ENCODE assay signal across 17 cellular contexts in the genomic region with DNA sequence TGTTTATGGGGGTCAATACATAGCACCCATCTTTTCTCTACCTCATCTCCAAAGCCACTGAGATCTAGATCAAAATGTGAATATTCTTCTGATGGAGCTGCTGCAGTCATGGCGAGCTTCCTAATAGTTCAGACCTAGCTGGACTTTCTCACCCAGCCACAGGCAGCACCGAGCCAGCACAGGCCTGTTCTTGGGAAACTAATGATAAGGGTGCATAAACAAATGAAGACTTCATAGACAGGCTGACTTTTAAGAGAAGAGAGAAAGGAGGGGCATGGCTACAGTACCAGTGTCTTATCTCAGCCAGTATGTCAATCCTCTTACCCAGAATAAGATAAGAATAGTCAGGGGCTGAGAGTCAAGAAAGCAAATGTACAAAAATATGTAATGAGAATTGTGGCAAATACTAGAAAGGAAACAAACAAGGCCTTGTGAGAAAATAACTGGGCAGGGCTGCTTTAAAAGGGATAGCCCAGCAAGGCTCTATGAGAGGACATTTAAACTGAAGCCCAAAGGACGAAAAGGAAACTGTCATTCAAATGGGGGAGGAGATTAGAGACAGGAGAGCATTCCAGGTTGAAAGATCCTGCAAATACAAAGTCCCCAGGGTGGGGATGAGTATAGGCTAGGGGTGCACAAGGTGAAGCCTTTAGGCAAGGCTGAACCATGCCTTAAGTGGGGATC. TPM values are rescaled to one million over a fixed set of nuclear protein-coding genes. Genes with fewer than 3 reads are reported as not detected.
DNase-seq lines count a peak whose midpoint lies in the region; ATAC-seq and TF ChIP-seq lines count a peak whose summit lies in the region.
"Had no signal": no experiment of that assay in that cellular context is flagged by ENCODE, and none has a peak within 500 bp of the region (broad histone marks: within the 10 kb centered on the region; RNA-seq: fewer than 3 reads in every experiment).

No MANE protein-coding gene starts in this region.

- no peak overlapping the region for H2BK15ac ChIP-seq in neuronal stem cell (ENCODE audit: low read length)

- no peaks in the 10 kb centered on the region for H4K20me1 ChIP-seq in Karpas-422 (ENCODE audit: insufficient read depth, low read depth, low read length)

- intact Hi-C loops in right cardiac atrium (cut with DNase I): no loop called here

- DNase-seq in Karpas-422: no peak
- DNase-seq in choroid plexus epithelial cell (ENCODE audit: low read depth): peak; percentile 56
- peak; percentile 72 to 92 (median 86) for DNase-seq in right cardiac atrium
- no peak for DNase-seq in neuronal stem cell (ENCODE audit: low spot score)
- DNase-seq in activated naive CD4-positive, alpha-beta T cell treated with anti-CD3 and anti-CD28 coated beads, Interleukin-2, amount 50 U/mL, for 16 hours: no peak
- no peak for DNase-seq in NCI-H187 treated with DMSO at 0.1 percent for 48 hours (lab: John Stamatoyannopoulos, UW)
- DNase-seq: activated naive CD8-positive, alpha-beta T cell treated with anti-CD3 and anti-CD28 coated beads, Interleukin-2, amount 10 ng/mL, durations not matched to agents 7 days and 5 days; C1 segment of cervical spinal cord; central memory CD4-positive, alpha-beta T cell; NCI-H1105 treated with DMSO at 0.1 percent for 48 hours; NCI-H2107; NCI-H524 treated with DMSO at 0.1 percent for 48 hours; stimulated activated naive B cell treated with anti-CD40 and anti-IgM and Interleukin-4, amounts not matched to agents 10 μg/mL and 1 μg/mL and 100 μg/mL, for 72 hours; SW 1271 had no signal

- H2AFZ ChIP-seq in Karpas-422 (ENCODE audit: low read length) (peak overlapping the region; percentile 57; the same call in 1 of the 2 replicates), neuronal stem cell (ENCODE audit: low read length) (peak overlapping the region; percentile 28)

- H3K18ac ChIP-seq in neuronal stem cell (ENCODE audit: low read length): no peak overlapping the region

- no peak overlapping the region for H4K91ac ChIP-seq in neuronal stem cell (ENCODE audit: low read depth, low read length, poor library complexity)

- H3K9me3 ChIP-seq in Karpas-422 (ENCODE audit: low read length) (no peaks in the 10 kb centered on the region), right cardiac atrium (ENCODE audit: control insufficient read depth, low read length) (no peaks in the 10 kb centered on the region), neuronal stem cell (replicated peaks in 1 of 2; ENCODE audit: control insufficient read depth in 2 of 2, insufficient read depth in 1 of 2, low read depth in 1 of 2, low read length in 2 of 2) (no peaks in the 10 kb centered on the region)
- H3K9me3 ChIP-seq: thoracic aorta had no signal

- no peak for TF ChIP-seq CTCF in choroid plexus epithelial cell (conservative IDR thresholded peaks at IDR 0.05; ENCODE audit: low read depth, low read length)

- H3K4me1 ChIP-seq in Karpas-422 (ENCODE audit: low read length): peaks cover 7% of the 10 kb centered on the region
- H3K4me1 ChIP-seq in right cardiac atrium (ENCODE audit: control insufficient read depth, insufficient read depth, low read length): no peaks in the 10 kb centered on the region
- H3K4me1 ChIP-seq in neuronal stem cell (ENCODE audit: control insufficient read depth in 2 of 2, insufficient read depth in 1 of 2, low read depth in 1 of 2, low read length in 2 of 2): no peaks in the 10 kb centered on the region

- no peak overlapping the region for H3K4ac ChIP-seq in neuronal stem cell (ENCODE audit: low read length)

- H3K27ac ChIP-seq in Karpas-422 (ENCODE audit: low read length): no peak overlapping the region
- peak overlapping the region; percentile 63 for H3K27ac ChIP-seq in right cardiac atrium (ENCODE audit: low read length)
- no peak overlapping the region for H3K27ac ChIP-seq in neuronal stem cell (replicated peaks; ENCODE audit: low read length)
- H3K27ac ChIP-seq: thoracic aorta had no signal

- no peak overlapping the region for H3K14ac ChIP-seq in neuronal stem cell (ENCODE audit: low read length)

- H3K9ac ChIP-seq in Karpas-422 (ENCODE audit: low read length) (no peak overlapping the region), neuronal stem cell (ENCODE audit: low read depth, low read length, poor library complexity) (no peak overlapping the region)

- no peak overlapping the region for H4K8ac ChIP-seq in neuronal stem cell (ENCODE audit: low read depth, low read length)

- H3K4me3 ChIP-seq in Karpas-422 (ENCODE audit: low read length) (no peak overlapping the region), choroid plexus epithelial cell (ENCODE audit: low read depth, low read length) (no peak overlapping the region), right cardiac atrium (ENCODE audit: low read length) (no peak overlapping the region), neuronal stem cell (ENCODE audit: low read length in 2 of 2) (no peak overlapping the region)
- H3K4me3 ChIP-seq: thoracic aorta had no signal

- H2BK12ac ChIP-seq in neuronal stem cell (ENCODE audit: low read length): no peak overlapping the region

- H2BK120ac ChIP-seq in neuronal stem cell (ENCODE audit: low read depth, low read length): no peak overlapping the region

- no peak overlapping the region for H2AK5ac ChIP-seq in neuronal stem cell (ENCODE audit: low read depth, low read length)

- no peaks in the 10 kb centered on the region for H3K79me1 ChIP-seq in neuronal stem cell (ENCODE audit: low read depth, low read length)

- WGBS in right cardiac atrium: 15% methylated on average over 3 of the region's 3 CpGs
- WGBS in neuronal stem cell (ENCODE audit: extremely low coverage in 2 of 2, insufficient read length in 2 of 2, insufficient replicate concordance in 1 of 2), 2 donors: no CpG with 5 or more reads among the region's 3 CpGs

- H3K36me3 ChIP-seq in Karpas-422 (ENCODE audit: insufficient read depth, low read length): no peaks in the 10 kb centered on the region
- H3K36me3 ChIP-seq in neuronal stem cell (replicated peaks in 1 of 2; ENCODE audit: control insufficient read depth in 2 of 2, insufficient read depth in 2 of 2, low read length in 2 of 2): no peaks in the 10 kb centered on the region
- H3K36me3 ChIP-seq: thoracic aorta had no signal

- no peaks in the 10 kb centered on the region for H3K79me2 ChIP-seq in Karpas-422 (ENCODE audit: low read length)

- no peak overlapping the region for H3K4me2 ChIP-seq in Karpas-422 (ENCODE audit: low read depth, low read length, poor library complexity, severe bottlenecking)
- no peak overlapping the region for H3K4me2 ChIP-seq in neuronal stem cell (ENCODE audit: insufficient read depth, low read length, poor library complexity, severe bottlenecking)

- no peaks in the 10 kb centered on the region for H3K27me3 ChIP-seq in Karpas-422 (ENCODE audit: low read length)
- H3K27me3 ChIP-seq in right cardiac atrium (ENCODE audit: control insufficient read depth, insufficient read depth): no peaks in the 10 kb centered on the region
- H3K27me3 ChIP-seq in neuronal stem cell (ENCODE audit: control insufficient read depth in 3 of 3, insufficient read depth in 3 of 3, low read depth in 1 of 3, low read length in 3 of 3): no peaks in the 10 kb centered on the region

- H3K9me2 ChIP-seq in Karpas-422 (replicated peaks; ENCODE audit: insufficient read depth, low read length): no peaks in the 10 kb centered on the region

- ATAC-seq in right cardiac atrium (peak; percentile 98), HG03175 (IDR thresholded peaks at IDR 0.05; ENCODE audit: unreplicated experiment) (no peak), HG02885 (IDR thresholded peaks at IDR 0.05; ENCODE audit: poor library complexity, unreplicated experiment) (no peak)
- ATAC-seq: stimulated activated naive B cell treated with anti-CD40 and anti-IgM and Interleukin-4, amounts not matched to agents 10 μg/mL and 1 μg/mL and 100 μg/mL, for 72 hours had no signal

- no peak overlapping the region for H3K23ac ChIP-seq in neuronal stem cell (ENCODE audit: low read depth, low read length, poor library complexity)

- H2BK5ac ChIP-seq in neuronal stem cell (ENCODE audit: low read length): no peak overlapping the region

RNA-seq across cellular contexts. Expression of a gene that starts 21.8 kb away (rescaled TPM):
- 100 and 121 TPM in 2 replicates for total RNA-seq in Karpas-422 (2014; rRNA removed; shearing (Covaris generic); ENCODE audit: low replicate concordance)
- 10 to 100 TPM; 55.4 to 93.1 (median 60.9) TPM for total RNA-seq in right cardiac atrium
- 10.7 TPM for polyA plus RNA-seq in right cardiac atrium
- 25.6 TPM for polyA plus RNA-seq in neuronal stem cell (2013, experiment 1 of 2)
- polyA plus RNA-seq in neuronal stem cell (2013, experiment 2 of 2): 26.9 TPM

Comparison
In these comparisons a context has a peak if more than half of its experiments do, and no peak if none do; other contexts are left out.
1. DNase-seq: peak in choroid plexus epithelial cell (single experiment) and right cardiac atrium (3 of 3); none in Karpas-422 (single experiment), neuronal stem cell (single experiment), activated naive CD4-positive, alpha-beta T cell treated with anti-CD3 and anti-CD28 coated beads, Interleukin-2, amount 50 U/mL, for 16 hours (single experiment) and NCI-H187 treated with DMSO at 0.1 percent for 48 hours (single experiment).
2. ATAC-seq: peak in right cardiac atrium (2 of 2); none in HG03175 (single experiment) and HG02885 (single experiment).